Comparison of ENCODE assay signal across 14 cellular contexts in genomic region chr13:50358715-50359367, GRCh38.
DNase-seq lines count a peak whose midpoint lies in the region; ATAC-seq, FAIRE-seq and TF ChIP-seq lines count a peak whose summit lies in the region.
"Had no signal": no experiment of that assay in that cellular context is flagged by ENCODE, and none has a peak within 500 bp of the region (broad histone marks: within the 10 kb centered on the region; RNA-seq: fewer than 3 reads in every experiment).

No MANE protein-coding gene starts in this region.

- no peak for TF ChIP-seq CTCF in GM12878 (IDR thresholded peaks at IDR 0.05 in 2 of 3, conservative IDR thresholded peaks at IDR 0.05 in 1 of 3; ENCODE audit: control insufficient read depth in 2 of 3, extremely low read depth in 1 of 3, insufficient read depth in 1 of 3, low read depth in 3 of 3, low read length in 3 of 3)
- TF ChIP-seq CTCF in nephron (IDR thresholded peaks at IDR 0.05; ENCODE audit: unreplicated experiment in 3 of 3) = no peak

- TF ChIP-seq EP300 in GM12878 (IDR thresholded peaks at IDR 0.05; ENCODE audit: borderline replicate concordance in 1 of 2, control insufficient read depth in 1 of 2, low read depth in 2 of 2, low read length in 2 of 2) = no peak

- peaks cover 48% of the 10 kb centered on the region for H3K4me1 Mint-ChIP-seq in stimulated activated naive CD8-positive, alpha-beta T cell treated with anti-CD3 and anti-CD28 coated beads, Interleukin-15, Interleukin-2, amounts not matched to agents 100 ng/mL and 50 ng/mL, for 24 hours (ENCODE audit: low read depth)
- peaks cover 51% of the 10 kb centered on the region for H3K4me1 Mint-ChIP-seq in nephron

- peaks cover 8% of the 10 kb centered on the region; the same call in 1 of the 2 replicates for H3K4me1 ChIP-seq in GM12878 (ENCODE audit: control insufficient read depth, insufficient read depth, low read length)
- H3K4me1 ChIP-seq: colonic mucosa had no signal

- H3K4me3 Mint-ChIP-seq in stimulated activated naive CD8-positive, alpha-beta T cell treated with anti-CD3 and anti-CD28 coated beads, Interleukin-15, Interleukin-2, amounts not matched to agents 100 ng/mL and 50 ng/mL, for 24 hours = no peak overlapping the region
- H3K4me3 Mint-ChIP-seq in nephron = no peak overlapping the region
- H3K4me3 Mint-ChIP-seq: activated naive CD8-positive, alpha-beta T cell treated with anti-CD3 and anti-CD28 coated beads, Interleukin-2, amount 50 U/mL, for 24 hours; nephron progenitor cell had no signal

- in situ Hi-C loops in GM12878 (cut with MboI) = no loop called here

- H3K9me3 Mint-ChIP-seq in stimulated activated naive CD8-positive, alpha-beta T cell treated with anti-CD3 and anti-CD28 coated beads, Interleukin-15, Interleukin-2, amounts not matched to agents 100 ng/mL and 50 ng/mL, for 24 hours = no peaks in the 10 kb centered on the region
- no peaks in the 10 kb centered on the region for H3K9me3 Mint-ChIP-seq in nephron
- H3K9me3 Mint-ChIP-seq: activated naive CD8-positive, alpha-beta T cell treated with anti-CD3 and anti-CD28 coated beads, Interleukin-2, amount 50 U/mL, for 24 hours; nephron progenitor cell had no signal

- peaks cover 0 to 13% of the 10 kb centered on the region in 2 experiments; a peak in 3 of 4 replicates for H3K27me3 ChIP-seq in GM12878 (replicated peaks in 1 of 2; ENCODE audit: control insufficient read depth in 2 of 2, insufficient read depth in 2 of 2, low read length in 1 of 2)
- H3K27me3 ChIP-seq: colonic mucosa, heart right ventricle had no signal

- intact Hi-C loops in GM12878 (cut with micrococcal nuclease; ENCODE audit: unreplicated experiment) = loop anchor here (5.0 kb wide), 1 partner anchor 443 kb away; no protein-coding TSS in a partner anchor

- H3K27ac ChIP-seq in GM12878 (ENCODE audit: control insufficient read depth, insufficient read depth) = no peak overlapping the region
- H3K27ac ChIP-seq: colonic mucosa had no signal

- ATAC-seq in stimulated activated naive CD8-positive, alpha-beta T cell treated with anti-CD3 and anti-CD28 coated beads, Interleukin-15, Interleukin-2, amounts not matched to agents 100 U/mL and 50 U/mL, for 24 hours = no peak
- ATAC-seq in GM12878 (no peak), HG03378 (IDR thresholded peaks at IDR 0.05; ENCODE audit: unreplicated experiment) (no peak), GM19035 (IDR thresholded peaks at IDR 0.05; ENCODE audit: unreplicated experiment) (no peak)
- ATAC-seq: activated naive CD8-positive, alpha-beta T cell treated with anti-CD3 and anti-CD28 coated beads, Interleukin-2, amount 50 U/mL, for 24 hours had no signal

- no peak overlapping the region for H3K4me3 ChIP-seq in GM12878
- H3K4me3 ChIP-seq: colonic mucosa, heart right ventricle had no signal

- no peak overlapping the region for H2AFZ ChIP-seq in GM12878 (ENCODE audit: control insufficient read depth, low read depth, low read length)

- H3K36me3 Mint-ChIP-seq in stimulated activated naive CD8-positive, alpha-beta T cell treated with anti-CD3 and anti-CD28 coated beads, Interleukin-15, Interleukin-2, amounts not matched to agents 100 ng/mL and 50 ng/mL, for 24 hours (ENCODE audit: low read depth) = no peaks in the 10 kb centered on the region
- H3K36me3 Mint-ChIP-seq in nephron (ENCODE audit: low read depth) = no peaks in the 10 kb centered on the region

- DNase-seq in stimulated activated naive CD8-positive, alpha-beta T cell treated with anti-CD3 and anti-CD28 coated beads, Interleukin-15, Interleukin-2, amounts not matched to agents 100 U/mL and 50 U/mL, for 24 hours = no peak
- DNase-seq in GM12878 (ENCODE audit: low read depth, low spot score) (no peak), GM19238 (ENCODE audit: insufficient read length, low spot score) (no peak), LoVo (ENCODE audit: low spot score) (no peak)
- DNase-seq: activated naive CD8-positive, alpha-beta T cell treated with anti-CD3 and anti-CD28 coated beads, Interleukin-2, amount 50 U/mL, for 24 hours; activated T-cell treated with anti-CD3 and anti-CD28 coated beads, Interleukin-2, amount 50 U/mL, for 1 hour; colonic mucosa; erythroblast; nephron progenitor cell had no signal

- H3K36me3 ChIP-seq in GM12878 (ENCODE audit: control insufficient read depth in 2 of 2, insufficient read depth in 2 of 2, low read length in 1 of 2) = no peaks in the 10 kb centered on the region
- H3K36me3 ChIP-seq: colonic mucosa, heart right ventricle had no signal

- SMC1A ChIA-PET in GM12878 (lab: Charles Lee; ENCODE audit: uncharacterized antibody, unreplicated experiment) = interaction anchor here (0.5 to 1.1 kb wide), 3 partner anchors 420 to 556 kb away, joined by 3 read pairs; no protein-coding TSS in a partner anchor

- H3K4me2 ChIP-seq in GM12878 (ENCODE audit: control insufficient read depth, insufficient read depth) = no peak overlapping the region

- no peak overlapping the region for H3K9ac ChIP-seq in GM12878 (ENCODE audit: control insufficient read depth, insufficient read depth, low read length)

- no peak for TF ChIP-seq RAD21 in GM12878 (IDR thresholded peaks at IDR 0.05; ENCODE audit: insufficient read depth, low read depth, low read length)

- TF ChIP-seq POLR2A in GM12878 (IDR thresholded peaks at IDR 0.05; ENCODE audit: low read depth, low read length) = no peak

- H3K27me3 Mint-ChIP-seq in stimulated activated naive CD8-positive, alpha-beta T cell treated with anti-CD3 and anti-CD28 coated beads, Interleukin-15, Interleukin-2, amounts not matched to agents 100 ng/mL and 50 ng/mL, for 24 hours = peaks cover 12% of the 10 kb centered on the region
- no peaks in the 10 kb centered on the region for H3K27me3 Mint-ChIP-seq in nephron (ENCODE audit: low read depth)

- CTCF ChIA-PET in GM12878 (lab: Yijun Ruan, JAX) = interaction anchor here (0.9 kb wide), 1 partner anchor 442 kb away, joined by 3 read pairs; no protein-coding TSS in a partner anchor

- RAD21 ChIA-PET in GM12878 (lab: Charles Lee; ENCODE audit: unreplicated experiment) = no interaction called here

- no TSS peak for BruUV-seq in GM12878 (replicated peaks; lab: Mats Ljungman, UMichigan)

- H3K9me3 ChIP-seq in GM12878 (replicated peaks; ENCODE audit: control insufficient read depth, insufficient read depth, low read length) = no peaks in the 10 kb centered on the region; the same call in 1 of the 3 replicates
- H3K9me3 ChIP-seq: colonic mucosa, heart right ventricle had no signal

- FAIRE-seq in GM12878 (lab: Jason Lieb, UNC) = peak; percentile 18

- peak overlapping the region; percentile 53 for H3K27ac Mint-ChIP-seq in stimulated activated naive CD8-positive, alpha-beta T cell treated with anti-CD3 and anti-CD28 coated beads, Interleukin-15, Interleukin-2, amounts not matched to agents 100 ng/mL and 50 ng/mL, for 24 hours
- peak overlapping the region; percentile 94 to 97 (median 94) for H3K27ac Mint-ChIP-seq in nephron
- H3K27ac Mint-ChIP-seq: activated naive CD8-positive, alpha-beta T cell treated with anti-CD3 and anti-CD28 coated beads, Interleukin-2, amount 50 U/mL, for 24 hours had no signal

- POLR2A ChIA-PET in GM12878 (lab: Charles Lee) = interaction anchor here (0.6 kb wide), 1 partner anchor 60 kb away, joined by 3 read pairs; no protein-coding TSS in a partner anchor

- peaks cover 2% of the 10 kb centered on the region; the same call in 1 of the 2 replicates for H4K20me1 ChIP-seq in GM12878 (ENCODE audit: control insufficient read depth, insufficient read depth)

- H3K79me2 ChIP-seq in GM12878 (ENCODE audit: control insufficient read depth, insufficient read depth, low read length) = no peaks in the 10 kb centered on the region

- WGBS in GM12878 (ENCODE audit: insufficient coverage, insufficient replicate concordance, low lambda C conversion rate, missing lambda C conversion rate) = 43% methylated on average over 4 of the region's 4 CpGs

TF ChIP-seq in GM12878, 131 proteins besides CTCF, POLR2A, EP300 and RAD21 (continues in another document):
- TF ChIP-seq ZNF207 (IDR thresholded peaks at IDR 0.05; ENCODE audit: borderline replicate concordance) (no peak), TCF12 (IDR thresholded peaks at IDR 0.05; ENCODE audit: low read depth, low read length) (no peak), PML (IDR thresholded peaks at IDR 0.05; ENCODE audit: low read length) (no peak), EZH2 (IDR thresholded peaks at IDR 0.05; ENCODE audit: borderline replicate concordance, control insufficient read depth, low read depth, low read length) (no peak), BMI1 (IDR thresholded peaks at IDR 0.05; ENCODE audit: borderline replicate concordance) (no peak), ZZZ3 (IDR thresholded peaks at IDR 0.05; ENCODE audit: control insufficient read depth, insufficient read length, low read depth) (no peak), MXI1 (IDR thresholded peaks at IDR 0.05; ENCODE audit: low read depth, low read length) (no peak), SPI1 (IDR thresholded peaks at IDR 0.05; ENCODE audit: borderline replicate concordance, insufficient read depth, low read depth, low read length) (no peak), ASH2L (IDR thresholded peaks at IDR 0.05; ENCODE audit: borderline replicate concordance, low read depth) (no peak), SREBF1 (IDR thresholded peaks at IDR 0.05; ENCODE audit: low read length) (no peak), E2F4 (IDR thresholded peaks at IDR 0.05; ENCODE audit: low read depth, low read length) (no peak), STAT3 (IDR thresholded peaks at IDR 0.05; ENCODE audit: low read depth, low read length) (no peak), PBX3 (IDR thresholded peaks at IDR 0.05; ENCODE audit: insufficient replicate concordance, low read depth, low read length) (no peak)
